Comparison of ENCODE assay signal across 2 cellular contexts in the genomic region with DNA sequence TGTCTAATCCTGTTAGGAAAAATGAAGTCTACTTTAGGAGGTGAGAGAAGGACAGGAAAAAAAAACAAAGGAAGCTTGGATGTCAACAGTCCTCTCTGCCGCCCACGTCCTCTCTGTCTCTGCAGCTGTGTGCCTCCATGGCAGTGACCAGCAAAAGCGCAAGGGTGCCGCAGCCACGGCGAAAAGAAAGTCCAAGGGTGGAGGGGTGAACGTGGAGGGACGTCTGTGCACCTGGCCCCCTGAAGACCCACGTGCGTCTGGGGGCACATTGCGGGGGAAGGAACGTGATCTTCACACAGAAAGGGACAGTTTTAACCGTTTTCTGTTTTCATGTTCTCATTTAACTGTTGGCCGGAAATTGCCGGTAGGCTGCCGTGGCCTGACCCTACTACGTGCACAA.
TF ChIP-seq lines count a peak whose summit lies in the region.

No MANE protein-coding gene starts in this region.

TF ChIP-seq in H1, 55 proteins besides CTCF, POLR2A, EP300 and RAD21 (continues in another document):
- TF ChIP-seq CBX5 (IDR thresholded peaks at IDR 0.05; ENCODE audit: low read depth, low read length) (no peak), CHD1 (IDR thresholded peaks at IDR 0.05; ENCODE audit: low read depth, low read length) (no peak), JUN (IDR thresholded peaks at IDR 0.05; ENCODE audit: low read depth, low read length) (no peak), YY1 (IDR thresholded peaks at IDR 0.05; ENCODE audit: low read depth, low read length) (no peak), CHD2 (IDR thresholded peaks at IDR 0.05; ENCODE audit: low read length) (no peak), BCL11A (IDR thresholded peaks at IDR 0.05; ENCODE audit: low read depth in 2 of 2, low read length in 2 of 2) (no peak), MAFK (IDR thresholded peaks at IDR 0.05; ENCODE audit: low read depth, low read length) (no peak), SIX5 (IDR thresholded peaks at IDR 0.05; ENCODE audit: low read depth, low read length) (no peak), SIN3A (conservative IDR thresholded peaks at IDR 0.05 in 1 of 2, IDR thresholded peaks at IDR 0.05 in 1 of 2; ENCODE audit: low read depth in 1 of 2, low read length in 2 of 2) (no peak), RNF2 (IDR thresholded peaks at IDR 0.05; ENCODE audit: borderline replicate concordance, low read depth, low read length, missing control alignments, poor library complexity, severe bottlenecking) (no peak), SP4 (IDR thresholded peaks at IDR 0.05; ENCODE audit: low read length) (no peak), CEBPB (IDR thresholded peaks at IDR 0.05; ENCODE audit: low read depth, low read length) (no peak), NANOG (IDR thresholded peaks at IDR 0.05; ENCODE audit: insufficient read depth, low read depth, low read length, poor library complexity, severe bottlenecking) (no peak), POU5F1 (IDR thresholded peaks at IDR 0.05; ENCODE audit: low read depth, low read length) (no peak), KDM4A (IDR thresholded peaks at IDR 0.05; ENCODE audit: low read depth, low read length, severe bottlenecking) (no peak)
- TF ChIP-seq, protein P1, sequence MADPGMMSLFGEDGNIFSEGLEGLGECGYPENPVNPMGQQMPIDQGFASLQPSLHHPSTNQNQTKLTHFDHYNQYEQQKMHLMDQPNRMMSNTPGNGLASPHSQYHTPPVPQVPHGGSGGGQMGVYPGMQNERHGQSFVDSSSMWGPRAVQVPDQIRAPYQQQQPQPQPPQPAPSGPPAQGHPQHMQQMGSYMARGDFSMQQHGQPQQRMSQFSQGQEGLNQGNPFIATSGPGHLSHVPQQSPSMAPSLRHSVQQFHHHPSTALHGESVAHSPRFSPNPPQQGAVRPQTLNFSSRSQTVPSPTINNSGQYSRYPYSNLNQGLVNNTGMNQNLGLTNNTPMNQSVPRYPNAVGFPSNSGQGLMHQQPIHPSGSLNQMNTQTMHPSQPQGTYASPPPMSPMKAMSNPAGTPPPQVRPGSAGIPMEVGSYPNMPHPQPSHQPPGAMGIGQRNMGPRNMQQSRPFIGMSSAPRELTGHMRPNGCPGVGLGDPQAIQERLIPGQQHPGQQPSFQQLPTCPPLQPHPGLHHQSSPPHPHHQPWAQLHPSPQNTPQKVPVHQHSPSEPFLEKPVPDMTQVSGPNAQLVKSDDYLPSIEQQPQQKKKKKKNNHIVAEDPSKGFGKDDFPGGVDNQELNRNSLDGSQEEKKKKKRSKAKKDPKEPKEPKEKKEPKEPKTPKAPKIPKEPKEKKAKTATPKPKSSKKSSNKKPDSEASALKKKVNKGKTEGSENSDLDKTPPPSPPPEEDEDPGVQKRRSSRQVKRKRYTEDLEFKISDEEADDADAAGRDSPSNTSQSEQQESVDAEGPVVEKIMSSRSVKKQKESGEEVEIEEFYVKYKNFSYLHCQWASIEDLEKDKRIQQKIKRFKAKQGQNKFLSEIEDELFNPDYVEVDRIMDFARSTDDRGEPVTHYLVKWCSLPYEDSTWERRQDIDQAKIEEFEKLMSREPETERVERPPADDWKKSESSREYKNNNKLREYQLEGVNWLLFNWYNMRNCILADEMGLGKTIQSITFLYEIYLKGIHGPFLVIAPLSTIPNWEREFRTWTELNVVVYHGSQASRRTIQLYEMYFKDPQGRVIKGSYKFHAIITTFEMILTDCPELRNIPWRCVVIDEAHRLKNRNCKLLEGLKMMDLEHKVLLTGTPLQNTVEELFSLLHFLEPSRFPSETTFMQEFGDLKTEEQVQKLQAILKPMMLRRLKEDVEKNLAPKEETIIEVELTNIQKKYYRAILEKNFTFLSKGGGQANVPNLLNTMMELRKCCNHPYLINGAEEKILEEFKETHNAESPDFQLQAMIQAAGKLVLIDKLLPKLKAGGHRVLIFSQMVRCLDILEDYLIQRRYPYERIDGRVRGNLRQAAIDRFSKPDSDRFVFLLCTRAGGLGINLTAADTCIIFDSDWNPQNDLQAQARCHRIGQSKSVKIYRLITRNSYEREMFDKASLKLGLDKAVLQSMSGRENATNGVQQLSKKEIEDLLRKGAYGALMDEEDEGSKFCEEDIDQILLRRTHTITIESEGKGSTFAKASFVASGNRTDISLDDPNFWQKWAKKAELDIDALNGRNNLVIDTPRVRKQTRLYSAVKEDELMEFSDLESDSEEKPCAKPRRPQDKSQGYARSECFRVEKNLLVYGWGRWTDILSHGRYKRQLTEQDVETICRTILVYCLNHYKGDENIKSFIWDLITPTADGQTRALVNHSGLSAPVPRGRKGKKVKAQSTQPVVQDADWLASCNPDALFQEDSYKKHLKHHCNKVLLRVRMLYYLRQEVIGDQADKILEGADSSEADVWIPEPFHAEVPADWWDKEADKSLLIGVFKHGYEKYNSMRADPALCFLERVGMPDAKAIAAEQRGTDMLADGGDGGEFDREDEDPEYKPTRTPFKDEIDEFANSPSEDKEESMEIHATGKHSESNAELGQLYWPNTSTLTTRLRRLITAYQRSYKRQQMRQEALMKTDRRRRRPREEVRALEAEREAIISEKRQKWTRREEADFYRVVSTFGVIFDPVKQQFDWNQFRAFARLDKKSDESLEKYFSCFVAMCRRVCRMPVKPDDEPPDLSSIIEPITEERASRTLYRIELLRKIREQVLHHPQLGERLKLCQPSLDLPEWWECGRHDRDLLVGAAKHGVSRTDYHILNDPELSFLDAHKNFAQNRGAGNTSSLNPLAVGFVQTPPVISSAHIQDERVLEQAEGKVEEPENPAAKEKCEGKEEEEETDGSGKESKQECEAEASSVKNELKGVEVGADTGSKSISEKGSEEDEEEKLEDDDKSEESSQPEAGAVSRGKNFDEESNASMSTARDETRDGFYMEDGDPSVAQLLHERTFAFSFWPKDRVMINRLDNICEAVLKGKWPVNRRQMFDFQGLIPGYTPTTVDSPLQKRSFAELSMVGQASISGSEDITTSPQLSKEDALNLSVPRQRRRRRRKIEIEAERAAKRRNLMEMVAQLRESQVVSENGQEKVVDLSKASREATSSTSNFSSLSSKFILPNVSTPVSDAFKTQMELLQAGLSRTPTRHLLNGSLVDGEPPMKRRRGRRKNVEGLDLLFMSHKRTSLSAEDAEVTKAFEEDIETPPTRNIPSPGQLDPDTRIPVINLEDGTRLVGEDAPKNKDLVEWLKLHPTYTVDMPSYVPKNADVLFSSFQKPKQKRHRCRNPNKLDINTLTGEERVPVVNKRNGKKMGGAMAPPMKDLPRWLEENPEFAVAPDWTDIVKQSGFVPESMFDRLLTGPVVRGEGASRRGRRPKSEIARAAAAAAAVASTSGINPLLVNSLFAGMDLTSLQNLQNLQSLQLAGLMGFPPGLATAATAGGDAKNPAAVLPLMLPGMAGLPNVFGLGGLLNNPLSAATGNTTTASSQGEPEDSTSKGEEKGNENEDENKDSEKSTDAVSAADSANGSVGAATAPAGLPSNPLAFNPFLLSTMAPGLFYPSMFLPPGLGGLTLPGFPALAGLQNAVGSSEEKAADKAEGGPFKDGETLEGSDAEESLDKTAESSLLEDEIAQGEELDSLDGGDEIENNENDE (IDR thresholded peaks at IDR 0.05; ENCODE audit: insufficient replicate concordance, low read length), result no peak
- TF ChIP-seq, protein P2, sequence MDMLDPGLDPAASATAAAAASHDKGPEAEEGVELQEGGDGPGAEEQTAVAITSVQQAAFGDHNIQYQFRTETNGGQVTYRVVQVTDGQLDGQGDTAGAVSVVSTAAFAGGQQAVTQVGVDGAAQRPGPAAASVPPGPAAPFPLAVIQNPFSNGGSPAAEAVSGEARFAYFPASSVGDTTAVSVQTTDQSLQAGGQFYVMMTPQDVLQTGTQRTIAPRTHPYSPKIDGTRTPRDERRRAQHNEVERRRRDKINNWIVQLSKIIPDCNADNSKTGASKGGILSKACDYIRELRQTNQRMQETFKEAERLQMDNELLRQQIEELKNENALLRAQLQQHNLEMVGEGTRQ (IDR thresholded peaks at IDR 0.05; ENCODE audit: low read length), result no peak

TF ChIP-seq in GM23338, 12 proteins besides CTCF, POLR2A, EP300 and RAD21:
- TF ChIP-seq, protein P3, sequence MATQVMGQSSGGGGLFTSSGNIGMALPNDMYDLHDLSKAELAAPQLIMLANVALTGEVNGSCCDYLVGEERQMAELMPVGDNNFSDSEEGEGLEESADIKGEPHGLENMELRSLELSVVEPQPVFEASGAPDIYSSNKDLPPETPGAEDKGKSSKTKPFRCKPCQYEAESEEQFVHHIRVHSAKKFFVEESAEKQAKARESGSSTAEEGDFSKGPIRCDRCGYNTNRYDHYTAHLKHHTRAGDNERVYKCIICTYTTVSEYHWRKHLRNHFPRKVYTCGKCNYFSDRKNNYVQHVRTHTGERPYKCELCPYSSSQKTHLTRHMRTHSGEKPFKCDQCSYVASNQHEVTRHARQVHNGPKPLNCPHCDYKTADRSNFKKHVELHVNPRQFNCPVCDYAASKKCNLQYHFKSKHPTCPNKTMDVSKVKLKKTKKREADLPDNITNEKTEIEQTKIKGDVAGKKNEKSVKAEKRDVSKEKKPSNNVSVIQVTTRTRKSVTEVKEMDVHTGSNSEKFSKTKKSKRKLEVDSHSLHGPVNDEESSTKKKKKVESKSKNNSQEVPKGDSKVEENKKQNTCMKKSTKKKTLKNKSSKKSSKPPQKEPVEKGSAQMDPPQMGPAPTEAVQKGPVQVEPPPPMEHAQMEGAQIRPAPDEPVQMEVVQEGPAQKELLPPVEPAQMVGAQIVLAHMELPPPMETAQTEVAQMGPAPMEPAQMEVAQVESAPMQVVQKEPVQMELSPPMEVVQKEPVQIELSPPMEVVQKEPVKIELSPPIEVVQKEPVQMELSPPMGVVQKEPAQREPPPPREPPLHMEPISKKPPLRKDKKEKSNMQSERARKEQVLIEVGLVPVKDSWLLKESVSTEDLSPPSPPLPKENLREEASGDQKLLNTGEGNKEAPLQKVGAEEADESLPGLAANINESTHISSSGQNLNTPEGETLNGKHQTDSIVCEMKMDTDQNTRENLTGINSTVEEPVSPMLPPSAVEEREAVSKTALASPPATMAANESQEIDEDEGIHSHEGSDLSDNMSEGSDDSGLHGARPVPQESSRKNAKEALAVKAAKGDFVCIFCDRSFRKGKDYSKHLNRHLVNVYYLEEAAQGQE (IDR thresholded peaks at IDR 0.05; ENCODE audit: unreplicated experiment), result no peak
- no peak for TF ChIP-seq EZH2phosphoT487 (IDR thresholded peaks at IDR 0.05; ENCODE audit: unreplicated experiment)
- TF ChIP-seq, protein P4, sequence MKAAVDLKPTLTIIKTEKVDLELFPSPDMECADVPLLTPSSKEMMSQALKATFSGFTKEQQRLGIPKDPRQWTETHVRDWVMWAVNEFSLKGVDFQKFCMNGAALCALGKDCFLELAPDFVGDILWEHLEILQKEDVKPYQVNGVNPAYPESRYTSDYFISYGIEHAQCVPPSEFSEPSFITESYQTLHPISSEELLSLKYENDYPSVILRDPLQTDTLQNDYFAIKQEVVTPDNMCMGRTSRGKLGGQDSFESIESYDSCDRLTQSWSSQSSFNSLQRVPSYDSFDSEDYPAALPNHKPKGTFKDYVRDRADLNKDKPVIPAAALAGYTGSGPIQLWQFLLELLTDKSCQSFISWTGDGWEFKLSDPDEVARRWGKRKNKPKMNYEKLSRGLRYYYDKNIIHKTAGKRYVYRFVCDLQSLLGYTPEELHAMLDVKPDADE (IDR thresholded peaks at IDR 0.05), result no peak
TF ChIP-seq in GM23338: peak in this region for 0.
